In the genomic region with DNA sequence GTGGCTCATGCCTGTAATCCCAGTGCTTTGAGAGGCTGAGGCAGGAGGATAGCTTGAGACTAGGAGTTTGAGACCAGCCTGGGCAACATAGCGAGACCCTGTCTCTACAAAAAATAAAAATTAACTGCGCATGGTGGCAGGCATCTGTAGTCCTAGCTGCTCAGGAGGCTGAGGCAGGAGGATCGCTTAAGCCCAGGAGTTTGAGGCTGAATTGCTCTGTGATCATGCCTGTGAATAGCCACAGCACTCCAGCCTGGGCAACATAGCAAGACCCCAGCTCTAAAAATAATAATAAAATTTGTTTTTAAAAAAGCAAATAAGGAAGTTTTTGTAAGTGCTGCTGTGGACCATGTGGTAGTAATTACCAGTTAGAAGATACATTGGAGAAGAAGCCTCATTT, we compare ENCODE assay signal across 2 cellular contexts.
TF ChIP-seq lines count a peak whose summit lies in the region.

No MANE protein-coding gene starts in this region.

TF ChIP-seq in WTC11, 78 proteins besides CTCF, POLR2A, EP300 and RAD21:
- peak; percentile 88 for TF ChIP-seq ZNF121 (CRISPR knock-in tag; IDR thresholded peaks at IDR 0.05)
TF ChIP-seq in WTC11: peak in this region for 1; not testable (repeated sequence) for 77.

TF ChIP-seq in K562, 482 proteins besides CTCF, POLR2A, EP300 and RAD21:
- peak; percentile 48 for TF ChIP-seq ZNF121 (CRISPR knock-in tag; conservative IDR thresholded peaks at IDR 0.05)
